ENCODE assay signal across 9 cellular contexts in the genomic region with DNA sequence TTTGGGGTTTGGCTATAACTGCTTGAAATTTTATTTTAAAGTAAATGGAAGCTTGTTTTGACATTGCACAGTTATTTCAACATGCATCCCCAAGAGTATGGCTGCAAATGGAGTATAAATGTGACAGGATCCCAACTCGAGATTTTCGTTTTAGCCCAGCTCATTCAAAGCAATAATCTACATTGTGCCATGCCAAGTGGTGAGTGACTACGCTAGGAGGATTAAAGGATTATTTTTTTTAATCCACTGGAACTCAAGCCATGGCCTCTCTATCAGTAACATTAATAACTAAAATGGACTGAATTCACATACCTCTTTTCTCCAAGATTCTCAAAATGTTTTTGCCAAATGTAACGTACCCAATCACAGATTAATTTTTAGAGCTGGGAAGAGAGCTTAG.
"Had no signal": no experiment of that assay in that cellular context is flagged by ENCODE, and none has a peak within 500 bp of the region (broad histone marks: within the 10 kb centered on the region; RNA-seq: fewer than 3 reads in every experiment).

No MANE protein-coding gene starts in this region.

- H3K4me3 ChIP-seq: GM23338, HAP-1, K562 had no signal

- H3K36me3 ChIP-seq: HAP-1 had no signal

- DNase-seq: HFFc6, IMR-90, KG1 had no signal

- FAIRE-seq: H1, H54, HTR-8/SVneo, K562 had no signal
